Comparison of ENCODE assay signal across 8 cellular contexts in the genomic region with DNA sequence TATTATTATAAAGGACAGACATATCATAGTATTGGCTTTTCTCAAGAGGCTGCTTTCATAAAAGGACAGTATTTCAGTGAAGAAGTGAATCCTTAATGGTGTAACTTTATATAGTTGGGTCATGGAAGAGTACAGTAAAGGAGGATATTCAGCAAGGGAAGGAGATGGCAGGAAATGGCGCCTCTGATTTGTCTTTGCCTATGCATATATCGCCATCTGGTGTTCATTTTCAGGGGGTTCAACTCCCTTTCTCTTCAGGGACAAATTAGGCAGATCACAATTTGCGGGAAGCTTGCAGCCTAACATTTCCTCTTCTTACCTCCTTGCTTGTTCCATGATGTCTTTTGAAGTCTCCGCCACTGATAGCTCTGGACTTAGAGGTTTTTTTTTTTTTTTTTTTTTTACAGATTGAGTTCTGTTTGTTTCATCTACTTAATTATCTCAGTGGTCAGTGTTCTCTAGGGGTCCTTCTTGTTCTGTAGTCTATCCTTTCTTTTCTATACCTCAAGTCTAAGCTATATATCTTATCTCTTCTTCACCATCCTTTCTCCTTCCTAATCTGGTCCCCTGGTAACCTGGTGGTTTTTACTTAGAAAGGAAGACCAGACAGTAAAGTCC. TPM values are rescaled to one million over a fixed set of nuclear protein-coding genes. Genes with fewer than 3 reads are reported as not detected.
A peak's percentile ranks its signal among the peaks of the same experiment; 100 is the strongest.
DNase-seq lines count a peak whose midpoint lies in the region; ATAC-seq, FAIRE-seq and TF ChIP-seq lines count a peak whose summit lies in the region.

No MANE protein-coding gene starts in this region.

- H3K27ac ChIP-seq in heart right ventricle, result peak overlapping the region in 2 of 10 donors; percentile 19 to 41
- H3K27ac ChIP-seq in psoas muscle, result peak overlapping the region; percentile 63

- peaks cover 0 to 38% (median 0%) of the 10 kb centered on the region in 9 donors for H3K36me3 ChIP-seq in heart right ventricle
- peaks cover 3 to 26% of the 10 kb centered on the region in 2 donors for H3K36me3 ChIP-seq in psoas muscle (ENCODE audit: insufficient read depth in 1 of 2, low read depth in 1 of 2)

- WGBS in heart right ventricle, 2 donors, result 8 to 13% methylated on average over 4 of the region's 4 CpGs
- WGBS in psoas muscle, 3 donors, result 13 to 24% (median 16%) methylated on average over 4 of the region's 4 CpGs

- H3K27me3 ChIP-seq in heart right ventricle (no peaks in the 10 kb centered on the region), psoas muscle (ENCODE audit: insufficient read depth in 3 of 3, low read length in 2 of 3) (no peaks in the 10 kb centered on the region)

- in situ Hi-C loops in GM13976 (cut with MboI; ENCODE audit: low sequenced_read_pairs, unreplicated experiment), result no loop called here

- peak; percentile 50 for FAIRE-seq in RCC 7860 (lab: Jason Lieb, UNC)

- TF ChIP-seq CTCF in AG09309 (IDR thresholded peaks at IDR 0.05; ENCODE audit: control insufficient read depth, insufficient read depth, low read depth, low read length, missing control alignments), result peak; percentile 79
- TF ChIP-seq CTCF in GM13976 (IDR thresholded peaks at IDR 0.05; ENCODE audit: borderline replicate concordance, control extremely low read depth, extremely low read depth, insufficient read depth, missing control alignments), result peak; percentile 73
- TF ChIP-seq CTCF in heart right ventricle (IDR thresholded peaks at IDR 0.05), result peak; percentile 69 to 91 (median 87)
- peak; percentile 86 for TF ChIP-seq CTCF in psoas muscle (IDR thresholded peaks at IDR 0.05)

- DNase-seq in AG09309 (ENCODE audit: low read depth) (peak; percentile 40), GM13976 (ENCODE audit: low spot score) (peak; percentile 71), M059J (ENCODE audit: low read depth) (peak; percentile 74), RCC 7860 (ENCODE audit: low spot score) (peak; percentile 50), amniotic stem cell (lab: John Stamatoyannopoulos, UW) (peak; percentile 74), heart right ventricle (peak in 1 of 2 donors; percentile 69), psoas muscle (no peak)

- intact Hi-C loops in heart right ventricle (cut with DNase I), result loop anchor here in 9 of 10 donors (1.0 to 10.0 kb wide), 8 partner anchors 88 to 288 kb away; partner anchors contain the start of gene STIM1 (in 5 of the 9)
- intact Hi-C loops in psoas muscle (cut with DNase I), result loop anchor here in 1 of 2 donors (1.0 to 2.0 kb wide), 2 partner anchors 218 to 223 kb away; partner anchors contain the start of gene STIM1

- H3K4me1 ChIP-seq in heart right ventricle (peaks cover 0 to 27% (median 12%) of the 10 kb centered on the region in 9 donors), psoas muscle (peaks cover 32% of the 10 kb centered on the region)

- ATAC-seq in heart right ventricle (peak; percentile 68 to 94 (median 88)), psoas muscle (peak; percentile 72 to 84 (median 76)), HG03135 (IDR thresholded peaks at IDR 0.05; ENCODE audit: unreplicated experiment) (no peak)

- H3K9me3 ChIP-seq in heart right ventricle (no peaks in the 10 kb centered on the region), psoas muscle (no peaks in the 10 kb centered on the region)

- H3K4me3 ChIP-seq in AG09309 (ENCODE audit: control insufficient read depth, low read depth, low read length), result no peak overlapping the region
- H3K4me3 ChIP-seq in heart right ventricle, result no peak overlapping the region
- H3K4me3 ChIP-seq in psoas muscle, result no peak overlapping the region

RNA-seq across cellular contexts. Expression of gene RRM1, which starts 21.8 kb away (rescaled TPM):
- 174 and 250 TPM in 2 replicates for total RNA-seq in M059J (2014; rRNA removed; shearing (Covaris generic))
- total RNA-seq in heart right ventricle (10 to 100 TPM; 22.9 to 36.6 (median 29.0) TPM), psoas muscle (10 to 100 TPM; 31.0 to 45.8 (median 37.6) TPM)
- polyA plus RNA-seq in heart right ventricle (10 to 100 TPM in 1 of 2 donors, 1 to 10 TPM in 1; 3.7 to 15.0 TPM), psoas muscle (10 to 100 TPM; 11.3 to 25.7 (median 13.9) TPM)

Comparison
In these comparisons a context has a peak if more than half of its experiments do, and no peak if none do; other contexts are left out.
1. DNase-seq: peak in AG09309 (single experiment), GM13976 (single experiment), M059J (single experiment), RCC 7860 (single experiment) and amniotic stem cell (single experiment); none in psoas muscle (0 of 2).
2. Peak in every context shown above with its lines, with median percentiles within 50 percentile points of each other: CTCF ChIP-seq.